21 cellular contexts compared by ENCODE assay signal in genomic region chr6:153062516-153062915, GRCh38.
A peak's percentile ranks its signal among the peaks of the same experiment; 100 is the strongest.
DNase-seq lines count a peak whose midpoint lies in the region; ATAC-seq and TF ChIP-seq lines count a peak whose summit lies in the region.
"Had no signal": no experiment of that assay in that cellular context is flagged by ENCODE, and none has a peak within 500 bp of the region (broad histone marks: within the 10 kb centered on the region; RNA-seq: fewer than 3 reads in every experiment).

No MANE protein-coding gene starts in this region.

- H3K9me3 ChIP-seq in RWPE2 (ENCODE audit: severe bottlenecking): peaks cover 1% of the 10 kb centered on the region
- H3K9me3 ChIP-seq in sigmoid colon: no peaks in the 10 kb centered on the region
- H3K9me3 ChIP-seq: BE2C had no signal

- no peak for TF ChIP-seq RAD21 in Ishikawa (IDR thresholded peaks at IDR 0.05; ENCODE audit: low read depth)

- H3K27me3 ChIP-seq in RWPE2 (ENCODE audit: insufficient read depth, poor library complexity, severe bottlenecking) (no peaks in the 10 kb centered on the region), H7 (ENCODE audit: control insufficient read depth, insufficient read depth, low read length) (no peaks in the 10 kb centered on the region), sigmoid colon (no peaks in the 10 kb centered on the region)
- H3K27me3 ChIP-seq: BE2C had no signal

- WGBS in sigmoid colon, 2 donors: 90 to 93% methylated on average over 2 of the region's 2 CpGs

- H3K27ac ChIP-seq in RWPE2 (ENCODE audit: poor library complexity, severe bottlenecking) (no peak overlapping the region), sigmoid colon (no peak overlapping the region)
- H3K27ac ChIP-seq: GM23248 had no signal

- no peak overlapping the region for H3K4me3 ChIP-seq in RWPE2 (ENCODE audit: severe bottlenecking)
- H3K4me3 ChIP-seq in H7 (ENCODE audit: insufficient read depth, low read depth, low read length): no peak overlapping the region
- no peak overlapping the region for H3K4me3 ChIP-seq in sigmoid colon
- H3K4me3 ChIP-seq: GM12878, GM23248 had no signal

- peak; percentile 69 for DNase-seq in A172 (ENCODE audit: low spot score)
- no peak for DNase-seq in RWPE2 (ENCODE audit: low spot score)
- DNase-seq in myocyte (ENCODE audit: low read depth): peak; percentile 78
- DNase-seq in RKO (ENCODE audit: low spot score): no peak
- no peak for DNase-seq in H7
- no peak for DNase-seq in ACHN
- DNase-seq in sigmoid colon: no peak
- DNase-seq: 8988T; BE2C; C1 segment of cervical spinal cord; CD4-positive, CD25-positive, alpha-beta regulatory T cell; CD8-positive, alpha-beta memory T cell; COR-L47; DMS 273 treated with DMSO at 0.1 percent for 48 hours; DMS53; DND-41; EL; GM23248; HCEC 1CT had no signal

- TF ChIP-seq EP300 in Ishikawa (IDR thresholded peaks at IDR 0.05; ENCODE audit: borderline replicate concordance): no peak
- no peak for TF ChIP-seq EP300 in sigmoid colon (IDR thresholded peaks at IDR 0.05)

- intact Hi-C loops in sigmoid colon (cut with DNase I): no loop called here

- H3K36me3 ChIP-seq in RWPE2 (ENCODE audit: low read depth): no peaks in the 10 kb centered on the region
- no peaks in the 10 kb centered on the region for H3K36me3 ChIP-seq in H7 (replicated peaks; ENCODE audit: control insufficient read depth, insufficient read depth, low read length)
- H3K36me3 ChIP-seq in sigmoid colon: no peaks in the 10 kb centered on the region
- H3K36me3 ChIP-seq: BE2C had no signal

- peak; percentile 14; the same call in 1 of the 3 replicates for ATAC-seq in RWPE2 (ENCODE audit: low read depth)
- ATAC-seq: GM12878 had no signal

- no peak for TF ChIP-seq CTCF in RWPE2 (IDR thresholded peaks at IDR 0.05; ENCODE audit: poor library complexity, severe bottlenecking)
- no peak for TF ChIP-seq CTCF in sigmoid colon (IDR thresholded peaks at IDR 0.05)

- TF ChIP-seq POLR2A in sigmoid colon (IDR thresholded peaks at IDR 0.05): no peak

- H3K4me1 ChIP-seq in RWPE2 (ENCODE audit: insufficient read depth, poor library complexity, severe bottlenecking) (peaks cover 7% of the 10 kb centered on the region), sigmoid colon (no peaks in the 10 kb centered on the region)

- in situ Hi-C loops in ACHN (cut with HindIII; ENCODE audit: low pct_ligation_motif_present, low pct_unique_long_range_greater_than_20kb, low sequenced_read_pairs): no loop called here

TF ChIP-seq in Ishikawa, 13 proteins besides CTCF, POLR2A, EP300 and RAD21:
- TF ChIP-seq FOXM1 (IDR thresholded peaks at IDR 0.05; ENCODE audit: borderline replicate concordance, low read depth) (no peak), EGR1 (IDR thresholded peaks at IDR 0.05) (no peak), YY1 (IDR thresholded peaks at IDR 0.05; ENCODE audit: low read depth) (no peak), USF1 (IDR thresholded peaks at IDR 0.05) (0 out of 2 replicates have a peak, but pooled peaks have one; percentile 20), TCF12 (IDR thresholded peaks at IDR 0.05; ENCODE audit: low read depth) (no peak)

Comparison
In these comparisons a context has a peak if more than half of its experiments do, and no peak if none do; other contexts are left out.
1. DNase-seq: peak in A172 (single experiment) and myocyte (single experiment); none in RWPE2 (single experiment), RKO (single experiment), H7 (single experiment), ACHN (single experiment) and sigmoid colon (single experiment).